24 cellular contexts compared by ENCODE assay signal in the genomic region with DNA sequence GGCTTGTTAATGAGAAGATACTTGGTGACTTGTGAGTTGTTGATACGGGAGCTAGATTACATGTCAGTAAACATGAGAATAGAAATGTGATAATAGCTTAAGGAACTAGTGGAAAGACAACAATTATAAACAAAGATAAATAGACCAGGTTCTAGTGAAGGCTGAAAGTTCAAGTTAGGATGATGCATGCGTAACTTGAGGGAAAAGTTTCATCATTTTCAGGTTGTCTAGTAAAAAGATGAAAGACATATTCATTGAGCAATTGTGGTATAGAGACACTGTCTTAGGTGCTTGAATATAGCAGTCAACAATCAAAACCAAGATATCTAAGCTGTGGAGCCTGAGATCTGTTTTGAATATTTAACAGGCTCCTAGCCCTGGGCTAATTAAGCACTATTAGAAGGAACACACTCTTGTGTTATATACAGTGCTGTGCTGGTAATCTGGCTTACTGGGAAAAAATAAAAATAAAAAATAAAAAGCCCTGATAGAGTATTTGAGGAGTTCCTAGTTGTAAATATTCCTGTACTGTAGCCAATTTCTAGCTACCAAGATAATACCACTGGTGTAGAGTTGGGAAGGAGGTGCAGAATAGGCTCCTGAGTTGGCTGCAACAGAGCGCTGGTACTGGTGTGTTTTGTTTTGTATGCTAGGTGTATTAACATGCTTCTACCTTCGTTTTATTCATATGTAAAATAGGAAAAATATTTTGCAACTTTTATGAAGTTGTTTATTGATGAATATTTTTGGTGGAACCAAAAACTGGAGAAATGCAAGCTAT.
"Had no signal": no experiment of that assay in that cellular context is flagged by ENCODE, and none has a peak within 500 bp of the region (broad histone marks: within the 10 kb centered on the region; RNA-seq: fewer than 3 reads in every experiment).

No MANE protein-coding gene starts in this region.

- DNase-seq: dermis blood vessel endothelial cell; effector memory CD4-positive, alpha-beta T cell; head of caudate nucleus; mucosa of descending colon; naive B cell; pancreas; retina; stimulated activated CD4-positive, alpha-beta T cell treated with anti-CD3 and anti-CD28 coated beads, Interleukin-12 subunit alpha, Interleukin-12 subunit beta, amount 100 ng/mL, for 4 hours; stimulated activated CD4-positive, alpha-beta T cell treated with anti-CD3 and anti-CD28 coated beads, Interleukin-1b, Interleukin-23, amount 100 ng/mL, for 48 hours; stimulated activated CD4-positive, alpha-beta T cell treated with anti-CD3 and anti-CD28 coated beads, Interleukin-4, amount 100 ng/mL, for 1 hour; stimulated activated CD8-positive, alpha-beta memory T cell treated with anti-CD3 and anti-CD28 coated beads, Interleukin-4, amount 100 ng/mL, for 48 hours; stimulated activated naive CD4-positive, alpha-beta T cell; stimulated activated naive CD8-positive, alpha-beta T cell treated with anti-CD3 and anti-CD28 coated beads, Interleukin-15, amount 100 ng/mL, for 72 hours; transverse colon; upper lobe of right lung; uterus had no signal

- FAIRE-seq: keratinocyte, pancreas had no signal

- H3K4me1 ChIP-seq: pancreas, suprapubic skin, transverse colon, upper lobe of right lung, uterus had no signal

- H3K4me3 ChIP-seq: coronary artery, mucosa of descending colon, pancreas, smooth muscle cell, suprapubic skin, transverse colon, upper lobe of right lung, uterus had no signal

- ATAC-seq: left lobe of liver; mucosa of descending colon; natural killer cell treated with Interleukin-12 subunit alpha and Interleukin-12 subunit beta and Interleukin-15 and Interleukin-18, amount 100 ng/mL, for 72 hours; pancreas; sciatic nerve; stimulated activated naive CD8-positive, alpha-beta T cell treated with anti-CD3 and anti-CD28 coated beads, Interleukin-15, amount 100 ng/mL, for 72 hours; upper lobe of right lung had no signal

- H3K36me3 ChIP-seq: neutrophil, pancreas, suprapubic skin, upper lobe of right lung, uterus had no signal

- H3K4me2 ChIP-seq: smooth muscle cell had no signal

- H3K27ac ChIP-seq: coronary artery, neutrophil, pancreas, suprapubic skin, transverse colon, upper lobe of right lung, uterus had no signal

- H3K9me3 ChIP-seq: mucosa of descending colon, neutrophil, pancreas, suprapubic skin, transverse colon, upper lobe of right lung, uterus had no signal

- H3K27me3 ChIP-seq: neutrophil, pancreas, suprapubic skin, transverse colon, upper lobe of right lung, uterus had no signal
